In the genomic region with DNA sequence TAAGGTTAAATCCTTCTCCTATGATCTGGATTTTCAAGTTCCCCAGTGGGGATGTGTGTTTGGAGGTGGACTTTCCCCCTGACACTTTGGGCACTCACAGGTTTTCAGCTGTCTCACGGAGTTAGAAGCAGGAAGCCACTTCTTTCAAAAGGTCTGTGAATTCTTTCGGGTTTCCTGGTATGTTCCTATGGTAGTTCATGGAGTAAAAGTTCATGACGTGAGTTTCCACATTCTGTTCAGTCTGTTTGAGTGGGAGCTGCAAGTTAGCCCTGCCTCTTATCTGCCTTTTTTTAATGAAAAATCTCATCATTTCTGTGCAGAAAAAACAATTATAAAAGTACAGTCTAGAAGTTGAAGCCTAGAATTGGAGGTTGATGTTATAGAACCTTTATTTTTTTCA, we compare ENCODE assay signal across 1 cellular context.
TF ChIP-seq lines count a peak whose summit lies in the region.

No MANE protein-coding gene starts in this region.

TF ChIP-seq in H1, 55 proteins besides CTCF, POLR2A, EP300 and RAD21 (continued from another document):
- no peak for TF ChIP-seq KDM5A (IDR thresholded peaks at IDR 0.05; ENCODE audit: low read length)
TF ChIP-seq in H1: peak in this region for 0.
